Comparison of ENCODE assay signal across 26 cellular contexts in genomic region chr3:56001537-56001936, GRCh38.
DNase-seq lines count a peak whose midpoint lies in the region; ATAC-seq, FAIRE-seq and TF ChIP-seq lines count a peak whose summit lies in the region.
"Had no signal": no experiment of that assay in that cellular context is flagged by ENCODE, and none has a peak within 500 bp of the region (broad histone marks: within the 10 kb centered on the region; RNA-seq: fewer than 3 reads in every experiment).

No MANE protein-coding gene starts in this region.

- H3K9me3 Mint-ChIP-seq in GM23338 (no peaks in the 10 kb centered on the region), astrocyte (ENCODE audit: unreplicated experiment) (no peaks in the 10 kb centered on the region), nephron progenitor cell (no peaks in the 10 kb centered on the region)

- peaks cover 49% of the 10 kb centered on the region for H3K4me1 ChIP-seq in GM23338 (ENCODE audit: insufficient read depth)
- H3K4me1 ChIP-seq in astrocyte (ENCODE audit: insufficient read depth, low read length) = no peaks in the 10 kb centered on the region
- H3K4me1 ChIP-seq in iPS-18a (ENCODE audit: control insufficient read depth, low read depth, low read length) = peaks cover 38% of the 10 kb centered on the region
- H3K4me1 ChIP-seq: SJCRH30 had no signal

- H3K4me3 ChIP-seq in GM23338 (peak overlapping the region; percentile 22; the same call in 1 of the 2 replicates), astrocyte (ENCODE audit: insufficient read depth, low read depth, low read length) (no peak overlapping the region), iPS-18a (ENCODE audit: low read length) (peak overlapping the region; percentile 5), dorsolateral prefrontal cortex (no peak overlapping the region)
- H3K4me3 ChIP-seq: K562, PC-9, SJCRH30 had no signal

- no peaks in the 10 kb centered on the region for H3K36me3 ChIP-seq in GM23338 (ENCODE audit: insufficient read depth)
- no peaks in the 10 kb centered on the region for H3K36me3 ChIP-seq in astrocyte (ENCODE audit: insufficient read depth, low read length)
- H3K36me3 ChIP-seq in iPS-18a (ENCODE audit: control insufficient read depth, low read depth, low read length) = no peaks in the 10 kb centered on the region
- H3K36me3 ChIP-seq: SJCRH30 had no signal

- H3K27me3 Mint-ChIP-seq in GM23338 (ENCODE audit: insufficient read depth, low read depth, poor library complexity) (peaks cover 1% of the 10 kb centered on the region), astrocyte (ENCODE audit: low read depth, unreplicated experiment) (no peaks in the 10 kb centered on the region), nephron progenitor cell (ENCODE audit: low read depth, poor library complexity) (no peaks in the 10 kb centered on the region)

- H3K79me2 ChIP-seq in GM23338 (replicated peaks; ENCODE audit: insufficient read depth) (no peaks in the 10 kb centered on the region), astrocyte (ENCODE audit: insufficient read depth, low read length) (no peaks in the 10 kb centered on the region)

- H3K9me3 ChIP-seq in astrocyte (ENCODE audit: insufficient read depth, low read depth, low read length) (no peaks in the 10 kb centered on the region), iPS-18a (ENCODE audit: control insufficient read depth, low read depth, low read length) (no peaks in the 10 kb centered on the region)
- H3K9me3 ChIP-seq: SJCRH30 had no signal

- H3K27me3 ChIP-seq in GM23338 (ENCODE audit: insufficient read depth) (no peaks in the 10 kb centered on the region), astrocyte (ENCODE audit: insufficient read depth, low read length) (no peaks in the 10 kb centered on the region), iPS-18a (ENCODE audit: control insufficient read depth, insufficient read depth, low read length) (no peaks in the 10 kb centered on the region), dorsolateral prefrontal cortex (no peaks in the 10 kb centered on the region)
- H3K27me3 ChIP-seq: SJCRH30 had no signal

- H4K20me1 ChIP-seq in GM23338 (replicated peaks; ENCODE audit: insufficient read depth) (no peaks in the 10 kb centered on the region), astrocyte (ENCODE audit: insufficient read depth, low read length) (no peaks in the 10 kb centered on the region)

- H3K4me3 Mint-ChIP-seq in GM23338 (peak overlapping the region; percentile 39; the same call in 2 of the 3 replicates), astrocyte (ENCODE audit: unreplicated experiment) (no peak overlapping the region), nephron progenitor cell (no peak overlapping the region)
- H3K4me3 Mint-ChIP-seq: CD8-positive, alpha-beta memory T cell had no signal

- H3K4me2 ChIP-seq in GM23338 (peak overlapping the region; percentile 64), astrocyte (ENCODE audit: low read length) (no peak overlapping the region)
- H3K4me2 ChIP-seq: PC-9 had no signal

- H3K9ac ChIP-seq in astrocyte (ENCODE audit: low read length) (no peak overlapping the region), iPS-18a (ENCODE audit: low read length) (no peak overlapping the region)

- H3K4me1 Mint-ChIP-seq in GM23338 (peaks cover 58% of the 10 kb centered on the region), astrocyte (ENCODE audit: low read depth, unreplicated experiment) (peaks cover 24% of the 10 kb centered on the region), nephron progenitor cell (peaks cover 11% of the 10 kb centered on the region)
- H3K4me1 Mint-ChIP-seq: CD8-positive, alpha-beta memory T cell had no signal

- ATAC-seq in GM23338 (peak; percentile 58), GM21723 (IDR thresholded peaks at IDR 0.05; ENCODE audit: unreplicated experiment) (no peak), esophagus mucosa (no peak)
- ATAC-seq: K562, Right ventricle myocardium inferior, SK-N-SH treated with all-trans-retinoic acid at 6 μM for 48 hours had no signal

- no peak for TF ChIP-seq CTCF in GM23338 (conservative IDR thresholded peaks at IDR 0.05; ENCODE audit: low read depth in 2 of 2)
- TF ChIP-seq CTCF in astrocyte (IDR thresholded peaks at IDR 0.05; ENCODE audit: insufficient read depth, low read depth, low read length) = no peak
- TF ChIP-seq CTCF in nephron progenitor cell (IDR thresholded peaks at IDR 0.05) = no peak
- TF ChIP-seq CTCF in dorsolateral prefrontal cortex (IDR thresholded peaks at IDR 0.05 in 54 of 56, conservative IDR thresholded peaks at IDR 0.05 in 2 of 56; ENCODE audit: low read depth in 1 of 56, partially characterized antibody in 56 of 56) = no peak

- H2AFZ ChIP-seq in GM23338 = no peak overlapping the region
- no peak overlapping the region for H2AFZ ChIP-seq in astrocyte (ENCODE audit: low read depth, low read length)
- H2AFZ ChIP-seq: PC-9 had no signal

- intact Hi-C loops in dorsolateral prefrontal cortex (cut with DNase I) = no loop called here

- no peaks in the 10 kb centered on the region for H3F3A ChIP-seq in GM23338 (replicated peaks; ENCODE audit: low read depth)

- peak overlapping the region; percentile 46 for H3K27ac ChIP-seq in GM23338 (ENCODE audit: low read depth)
- no peak overlapping the region for H3K27ac ChIP-seq in astrocyte (ENCODE audit: low read depth, low read length)
- H3K27ac ChIP-seq in iPS-18a (ENCODE audit: low read length) = no peak overlapping the region
- no peak overlapping the region for H3K27ac ChIP-seq in dorsolateral prefrontal cortex
- H3K27ac ChIP-seq: PC-9, SJCRH30 had no signal

- no peak for FAIRE-seq in astrocyte (lab: Jason Lieb, UNC)
- FAIRE-seq: A204.1, GM12892, K562 had no signal

- peak overlapping the region; percentile 81 for H3K27ac Mint-ChIP-seq in GM23338
- H3K27ac Mint-ChIP-seq in astrocyte (ENCODE audit: unreplicated experiment) = no peak overlapping the region
- peak overlapping the region; percentile 53 for H3K27ac Mint-ChIP-seq in nephron progenitor cell

- DNase-seq in GM23338 (ENCODE audit: low spot score) (no peak), astrocyte (ENCODE audit: low read depth) (peak; percentile 20), nephron progenitor cell (no peak), DMS 273 (lab: John Stamatoyannopoulos, UW; ENCODE audit: unreplicated experiment) (no peak), dorsolateral prefrontal cortex (no peak)
- DNase-seq: C1 segment of cervical spinal cord; CD8-positive, alpha-beta memory T cell; DND-41; H7; Kasumi-1; NCI-H1105; NCI-H1436 treated with DMSO at 0.1 percent for 48 hours; NCI-H187 treated with DMSO at 0.1 percent for 48 hours; NCI-H2171 treated with DMSO at 0.1 percent for 48 hours; NCI-H345; NCI-H774; PC-9; SJCRH30 had no signal

- H3K36me3 Mint-ChIP-seq in GM23338 (ENCODE audit: low read depth) = no peaks in the 10 kb centered on the region
- H3K36me3 Mint-ChIP-seq in astrocyte (ENCODE audit: low read depth, unreplicated experiment) = no peaks in the 10 kb centered on the region
- H3K36me3 Mint-ChIP-seq in nephron progenitor cell (ENCODE audit: low read depth) = no peaks in the 10 kb centered on the region
- H3K36me3 Mint-ChIP-seq: CD8-positive, alpha-beta memory T cell had no signal

- H3K9me2 ChIP-seq in GM23338 (ENCODE audit: insufficient read depth) = no peaks in the 10 kb centered on the region

TF ChIP-seq in GM23338, 12 proteins besides CTCF, POLR2A, EP300 and RAD21:
- no peak for TF ChIP-seq ETS1 (IDR thresholded peaks at IDR 0.05)

Comparison
In these comparisons a context has a peak if more than half of its experiments do, and no peak if none do; other contexts are left out.
1. H3K4me3 ChIP-seq: peak in GM23338 (single experiment) and iPS-18a (single experiment); none in astrocyte (single experiment) and dorsolateral prefrontal cortex (0 of 59).